In genomic region chr21:45279446-45280177, GRCh38 we compare ENCODE assay signal across 25 cellular contexts. TPM values are rescaled to one million over a fixed set of nuclear protein-coding genes. Genes with fewer than 3 reads are reported as not detected.
DNase-seq lines count a peak whose midpoint lies in the region; ATAC-seq and TF ChIP-seq lines count a peak whose summit lies in the region.
"Had no signal": no experiment of that assay in that cellular context is flagged by ENCODE, and none has a peak within 500 bp of the region (broad histone marks: within the 10 kb centered on the region; RNA-seq: fewer than 3 reads in every experiment).

No MANE protein-coding gene starts in this region.

- POLR2A ChIA-PET in WTC11 (lab: Charles Lee), result no interaction called here

- TF ChIP-seq CTCF in WTC11 (IDR thresholded peaks at IDR 0.05) (no peak), right lobe of liver (IDR thresholded peaks at IDR 0.05) (no peak), tibial artery (IDR thresholded peaks at IDR 0.05) (no peak)

- DNase-seq in activated naive CD4-positive, alpha-beta T cell treated with anti-CD3 and anti-CD28 coated beads, Interleukin-2, amount 10 ng/mL, durations not matched to agents 7 days and 5 days, result no peak
- DNase-seq in activated naive CD4-positive, alpha-beta T cell treated with anti-CD3 and anti-CD28 coated beads for 36 hours, result no peak
- DNase-seq in WTC11 (ENCODE audit: low spot score) (peak; percentile 8), right lobe of liver (peak in 2 of 3 donors; percentile 32 to 35), tibial artery (peak; percentile 5 to 56), HuH-7 (ENCODE audit: low spot score) (no peak), NCI-H345 treated with DMSO at 0.1 percent for 48 hours (lab: John Stamatoyannopoulos, UW; ENCODE audit: unreplicated experiment) (no peak)
- DNase-seq: activated naive CD8-positive, alpha-beta T cell treated with anti-CD3 and anti-CD28 coated beads, Interleukin-2, amount 50 U/mL, for 24 hours; COR-L47; effector CD8-positive, alpha-beta T cell; erythroblast; foreskin fibroblast; GF-D8; GM23248; midbrain; NCI-H146; OCI-M1; substantia nigra had no signal

- H3K9me3 Mint-ChIP-seq in activated naive CD4-positive, alpha-beta T cell treated with anti-CD3 and anti-CD28 coated beads, Interleukin-2, amount 10 ng/mL, durations not matched to agents 7 days and 5 days, result no peaks in the 10 kb centered on the region
- no peaks in the 10 kb centered on the region for H3K9me3 Mint-ChIP-seq in activated naive CD4-positive, alpha-beta T cell treated with anti-CD3 and anti-CD28 coated beads for 36 hours
- no peaks in the 10 kb centered on the region for H3K9me3 Mint-ChIP-seq in WTC11
- H3K9me3 Mint-ChIP-seq: activated naive CD8-positive, alpha-beta T cell treated with anti-CD3 and anti-CD28 coated beads, Interleukin-2, amount 50 U/mL, for 24 hours; activated T-helper 17 cell treated with anti-CD3 and anti-CD28 coated beads, Interleukin-2, amount 50 U/mL, for 72 hours; nephron had no signal

- peak overlapping the region; percentile 19 for H3K27ac Mint-ChIP-seq in activated naive CD4-positive, alpha-beta T cell treated with anti-CD3 and anti-CD28 coated beads, Interleukin-2, amount 10 ng/mL, durations not matched to agents 7 days and 5 days
- H3K27ac Mint-ChIP-seq in activated naive CD4-positive, alpha-beta T cell treated with anti-CD3 and anti-CD28 coated beads for 36 hours, result no peak overlapping the region
- no peak overlapping the region for H3K27ac Mint-ChIP-seq in WTC11
- H3K27ac Mint-ChIP-seq: activated naive CD8-positive, alpha-beta T cell treated with anti-CD3 and anti-CD28 coated beads, Interleukin-2, amount 50 U/mL, for 24 hours; activated T-helper 17 cell treated with anti-CD3 and anti-CD28 coated beads, Interleukin-2, amount 50 U/mL, for 72 hours; nephron had no signal

- H3K36me3 ChIP-seq in right lobe of liver (peaks cover 0 to 75% (median 27%) of the 10 kb centered on the region in 4 donors), tibial artery (peaks cover 81 to 100% (median 96%) of the 10 kb centered on the region in 3 donors)

- TF ChIP-seq POLR2A in right lobe of liver (IDR thresholded peaks at IDR 0.05), result no peak

- no peaks in the 10 kb centered on the region for H3K27me3 ChIP-seq in right lobe of liver
- H3K27me3 ChIP-seq in tibial artery, result no peaks in the 10 kb centered on the region
- H3K27me3 ChIP-seq: BLaER1 treated with 17β-estradiol and CSF1 and Interleukin-3, amounts not matched to agents 10 nM and 100 nM had no signal

- H3K4me1 ChIP-seq in right lobe of liver (no peaks in the 10 kb centered on the region), tibial artery (no peaks in the 10 kb centered on the region)

- H3K27ac ChIP-seq in right lobe of liver (no peak overlapping the region), tibial artery (no peak overlapping the region)
- H3K27ac ChIP-seq: BLaER1 treated with 17β-estradiol and CSF1 and Interleukin-3, amounts not matched to agents 10 nM and 100 nM; GM23248; KMS-11 had no signal

- H3K36me3 Mint-ChIP-seq in activated naive CD4-positive, alpha-beta T cell treated with anti-CD3 and anti-CD28 coated beads, Interleukin-2, amount 10 ng/mL, durations not matched to agents 7 days and 5 days, result peaks cover 20% of the 10 kb centered on the region
- peaks cover 22% of the 10 kb centered on the region for H3K36me3 Mint-ChIP-seq in activated naive CD4-positive, alpha-beta T cell treated with anti-CD3 and anti-CD28 coated beads for 36 hours (ENCODE audit: low read depth)
- H3K36me3 Mint-ChIP-seq in WTC11, result peaks cover 30% of the 10 kb centered on the region

- intact Hi-C loops in activated naive CD4-positive, alpha-beta T cell treated with anti-CD3 and anti-CD28 coated beads for 36 hours (cut with micrococcal nuclease), result no loop called here
- intact Hi-C loops in right lobe of liver (cut with DNase I) (no loop called here), tibial artery (cut with DNase I; ENCODE audit: low total_unique reads) (loop anchor here (10.0 kb wide), 3 partner anchors 55 to 335 kb away; partner anchors contain the start of gene SLX9)

- CTCF ChIA-PET in activated naive CD4-positive, alpha-beta T cell treated with anti-CD3 and anti-CD28 coated beads, Interleukin-2, amount 10 ng/mL, durations not matched to agents 7 days and 5 days (lab: Charles Lee), result no interaction called here
- CTCF ChIA-PET in activated naive CD4-positive, alpha-beta T cell treated with anti-CD3 and anti-CD28 coated beads for 36 hours (lab: Charles Lee), result no interaction called here
- CTCF ChIA-PET in WTC11 (lab: Charles Lee), result no interaction called here

- WGBS in right lobe of liver (ENCODE audit: insufficient coverage, low coverage, low lambda C conversion rate, missing lambda C conversion rate), result 80% methylated on average over 12 of the region's 25 CpGs

- H3K4me1 Mint-ChIP-seq in activated naive CD4-positive, alpha-beta T cell treated with anti-CD3 and anti-CD28 coated beads, Interleukin-2, amount 10 ng/mL, durations not matched to agents 7 days and 5 days, result no peaks in the 10 kb centered on the region
- H3K4me1 Mint-ChIP-seq in activated naive CD4-positive, alpha-beta T cell treated with anti-CD3 and anti-CD28 coated beads for 36 hours (ENCODE audit: low read depth), result no peaks in the 10 kb centered on the region
- H3K4me1 Mint-ChIP-seq in WTC11, result no peaks in the 10 kb centered on the region
- H3K4me1 Mint-ChIP-seq: activated naive CD8-positive, alpha-beta T cell treated with anti-CD3 and anti-CD28 coated beads, Interleukin-2, amount 50 U/mL, for 24 hours; activated T-helper 17 cell treated with anti-CD3 and anti-CD28 coated beads, Interleukin-2, amount 50 U/mL, for 72 hours had no signal

- H3K9me3 ChIP-seq in right lobe of liver (no peaks in the 10 kb centered on the region), tibial artery (no peaks in the 10 kb centered on the region)

- H3K4me3 Mint-ChIP-seq in activated naive CD4-positive, alpha-beta T cell treated with anti-CD3 and anti-CD28 coated beads, Interleukin-2, amount 10 ng/mL, durations not matched to agents 7 days and 5 days, result no peak overlapping the region
- H3K4me3 Mint-ChIP-seq in activated naive CD4-positive, alpha-beta T cell treated with anti-CD3 and anti-CD28 coated beads for 36 hours, result no peak overlapping the region
- H3K4me3 Mint-ChIP-seq in WTC11, result no peak overlapping the region
- H3K4me3 Mint-ChIP-seq: activated naive CD8-positive, alpha-beta T cell treated with anti-CD3 and anti-CD28 coated beads, Interleukin-2, amount 50 U/mL, for 24 hours; activated T-helper 17 cell treated with anti-CD3 and anti-CD28 coated beads, Interleukin-2, amount 50 U/mL, for 72 hours; nephron had no signal

- no peaks in the 10 kb centered on the region for H3K27me3 Mint-ChIP-seq in activated naive CD4-positive, alpha-beta T cell treated with anti-CD3 and anti-CD28 coated beads, Interleukin-2, amount 10 ng/mL, durations not matched to agents 7 days and 5 days
- H3K27me3 Mint-ChIP-seq in activated naive CD4-positive, alpha-beta T cell treated with anti-CD3 and anti-CD28 coated beads for 36 hours (ENCODE audit: low read depth), result no peaks in the 10 kb centered on the region
- H3K27me3 Mint-ChIP-seq in WTC11 (ENCODE audit: low read depth), result no peaks in the 10 kb centered on the region
- H3K27me3 Mint-ChIP-seq: activated naive CD8-positive, alpha-beta T cell treated with anti-CD3 and anti-CD28 coated beads, Interleukin-2, amount 50 U/mL, for 24 hours; activated T-helper 17 cell treated with anti-CD3 and anti-CD28 coated beads, Interleukin-2, amount 50 U/mL, for 72 hours had no signal

- no peak for ATAC-seq in WTC11
- ATAC-seq in right lobe of liver, result no peak
- no peak for ATAC-seq in GM19467 (IDR thresholded peaks at IDR 0.05; ENCODE audit: unreplicated experiment)
- ATAC-seq: activated CD4-positive, CD25-positive, alpha-beta regulatory T cell treated with anti-CD3 and anti-CD28 coated beads, Interleukin-2, amount 50 U/mL, for 24 hours; activated naive CD8-positive, alpha-beta T cell treated with anti-CD3 and anti-CD28 coated beads, Interleukin-2, amount 50 U/mL, for 24 hours; activated T-helper 17 cell treated with anti-CD3 and anti-CD28 coated beads, Interleukin-2, amount 50 U/mL, for 72 hours; Right ventricle myocardium inferior had no signal

- no peak overlapping the region for H3K4me3 ChIP-seq in right lobe of liver
- H3K4me3 ChIP-seq in tibial artery, result no peak overlapping the region
- H3K4me3 ChIP-seq: BLaER1 treated with 17β-estradiol and CSF1 and Interleukin-3, amounts not matched to agents 10 nM and 100 nM; GM23248 had no signal

TF ChIP-seq in WTC11, 78 proteins besides CTCF, POLR2A, EP300 and RAD21 (continues in another document):
- TF ChIP-seq PREB (CRISPR knock-in tag; IDR thresholded peaks at IDR 0.05; ENCODE audit: borderline replicate concordance) (no peak), NFYB (CRISPR knock-in tag; conservative IDR thresholded peaks at IDR 0.05; ENCODE audit: low read depth) (no peak), ZMAT4 (CRISPR knock-in tag; IDR thresholded peaks at IDR 0.05) (no peak), OVOL2 (CRISPR knock-in tag; IDR thresholded peaks at IDR 0.05; ENCODE audit: borderline replicate concordance) (no peak), FOXK1 (CRISPR knock-in tag; IDR thresholded peaks at IDR 0.05) (no peak), MLX (CRISPR knock-in tag; IDR thresholded peaks at IDR 0.05) (no peak)

RNA-seq across cellular contexts. Expression of gene POFUT2, which starts 8.1 kb away (rescaled TPM):
- total RNA-seq in activated naive CD4-positive, alpha-beta T cell treated with anti-CD3 and anti-CD28 coated beads for 36 hours, result 10 to 100 TPM; 14.4 to 15.9 TPM
- total RNA-seq in WTC11 (2021), result 37.1 to 41.4 TPM (median 39.7 TPM) in 3 replicates
- total RNA-seq in right lobe of liver, result 10 to 100 TPM; 10.5 to 22.0 (median 13.7) TPM

Comparison
In these comparisons a context has a peak if more than half of its experiments do, and no peak if none do; other contexts are left out.
1. DNase-seq: peak in WTC11 (single experiment), right lobe of liver (2 of 3) and tibial artery (2 of 2); none in activated naive CD4-positive, alpha-beta T cell treated with anti-CD3 and anti-CD28 coated beads, Interleukin-2, amount 10 ng/mL, durations not matched to agents 7 days and 5 days (single experiment), activated naive CD4-positive, alpha-beta T cell treated with anti-CD3 and anti-CD28 coated beads for 36 hours (single experiment), HuH-7 (single experiment) and NCI-H345 treated with DMSO at 0.1 percent for 48 hours (single experiment).